ENCODE assay signal across 31 cellular contexts in genomic region chr2:62495777-62496176, GRCh38. TPM values are rescaled to one million over a fixed set of nuclear protein-coding genes. Genes with fewer than 3 reads are reported as not detected.
"Had no signal": no experiment of that assay in that cellular context is flagged by ENCODE, and none has a peak within 500 bp of the region (broad histone marks: within the 10 kb centered on the region; RNA-seq: fewer than 3 reads in every experiment).

No MANE protein-coding gene starts in this region.

- H3K9me3 Mint-ChIP-seq: activated B cell treated with CpG ODN at 0.5 μM for 24 hours; activated CD8-positive, alpha-beta T cell treated with anti-CD3 and anti-CD28 coated beads for 36 hours; activated naive CD4-positive, alpha-beta T cell treated with anti-CD3 and anti-CD28 coated beads, Interleukin-2, amount 50 U/mL, for 24 hours; activated naive CD8-positive, alpha-beta T cell treated with anti-CD3 and anti-CD28 coated beads, Interleukin-2, amount 50 U/mL, for 24 hours; activated T-helper 2 cell treated with anti-CD3 and anti-CD28 coated beads, Interferon-gamma antibody, Interleukin-2, Interleukin-4, amounts not matched to agents 10 μg/mL and 5 μg/mL and 100 μg/mL, durations not matched to agents 14 hours and 24 hours and 36 hours; central memory CD8-positive, alpha-beta T cell; natural killer cell; stimulated activated memory B cell treated with anti-CD40 and anti-IgM and Interleukin-4, amounts not matched to agents 10 μg/mL and 1 μg/mL and 100 μg/mL, for 72 hours; stimulated activated naive CD8-positive, alpha-beta T cell treated with anti-CD3 and anti-CD28 coated beads, Interleukin-15, amount 100 ng/mL, for 72 hours had no signal

- H3K36me3 Mint-ChIP-seq: activated naive CD4-positive, alpha-beta T cell treated with anti-CD3 and anti-CD28 coated beads, Interleukin-2, amount 50 U/mL, for 24 hours; natural killer cell; stimulated activated memory B cell treated with anti-CD40 and anti-IgM and Interleukin-4, amounts not matched to agents 10 μg/mL and 1 μg/mL and 100 μg/mL, for 72 hours had no signal

- H3K27me3 Mint-ChIP-seq: activated B cell treated with CpG ODN at 0.5 μM for 24 hours; activated CD8-positive, alpha-beta T cell treated with anti-CD3 and anti-CD28 coated beads for 36 hours; activated naive CD8-positive, alpha-beta T cell treated with anti-CD3 and anti-CD28 coated beads, Interleukin-2, amount 50 U/mL, for 24 hours; central memory CD8-positive, alpha-beta T cell; stimulated activated memory B cell treated with anti-CD40 and anti-IgM and Interleukin-4, amounts not matched to agents 10 μg/mL and 1 μg/mL and 100 μg/mL, for 72 hours; stimulated activated naive CD8-positive, alpha-beta T cell treated with anti-CD3 and anti-CD28 coated beads, Interleukin-15, amount 100 ng/mL, for 72 hours had no signal

- H3K36me3 ChIP-seq: lower lobe of right lung, tibial artery, upper lobe of right lung had no signal

- ATAC-seq: activated CD8-positive, alpha-beta T cell treated with anti-CD3 and anti-CD28 coated beads for 36 hours; activated naive CD8-positive, alpha-beta T cell treated with anti-CD3 and anti-CD28 coated beads, Interleukin-2, amount 50 U/mL, for 24 hours; lower lobe of right lung; natural killer cell; sciatic nerve; stimulated activated memory B cell treated with anti-CD40 and anti-IgM and Interleukin-4, amounts not matched to agents 10 μg/mL and 1 μg/mL and 100 μg/mL, for 72 hours; stimulated activated naive CD8-positive, alpha-beta T cell treated with anti-CD3 and anti-CD28 coated beads, Interleukin-15, amount 100 ng/mL, for 72 hours; upper lobe of right lung had no signal

- H3K27ac ChIP-seq: epithelial cell of prostate, esophagus squamous epithelium, lower lobe of right lung, tibial artery, upper lobe of right lung had no signal

- H3K4me3 Mint-ChIP-seq: activated B cell treated with CpG ODN at 0.5 μM for 24 hours; activated CD8-positive, alpha-beta T cell treated with anti-CD3 and anti-CD28 coated beads for 36 hours; activated naive CD4-positive, alpha-beta T cell treated with anti-CD3 and anti-CD28 coated beads, Interleukin-2, amount 50 U/mL, for 24 hours; activated naive CD8-positive, alpha-beta T cell treated with anti-CD3 and anti-CD28 coated beads, Interleukin-2, amount 50 U/mL, for 24 hours; central memory CD8-positive, alpha-beta T cell; natural killer cell; stimulated activated memory B cell treated with anti-CD40 and anti-IgM and Interleukin-4, amounts not matched to agents 10 μg/mL and 1 μg/mL and 100 μg/mL, for 72 hours; stimulated activated naive CD8-positive, alpha-beta T cell treated with anti-CD3 and anti-CD28 coated beads, Interleukin-15, amount 100 ng/mL, for 72 hours had no signal

- FAIRE-seq: bronchial epithelial cell, endometrium, small intestine had no signal

- H3K9me3 ChIP-seq: esophagus squamous epithelium, lower lobe of right lung, tibial artery, upper lobe of right lung had no signal

- H3K27me3 ChIP-seq: esophagus squamous epithelium, tibial artery, upper lobe of right lung had no signal

- H3K27ac Mint-ChIP-seq: activated B cell treated with CpG ODN at 0.5 μM for 24 hours; activated CD8-positive, alpha-beta T cell treated with anti-CD3 and anti-CD28 coated beads for 36 hours; activated naive CD4-positive, alpha-beta T cell treated with anti-CD3 and anti-CD28 coated beads, Interleukin-2, amount 50 U/mL, for 24 hours; activated naive CD8-positive, alpha-beta T cell treated with anti-CD3 and anti-CD28 coated beads, Interleukin-2, amount 50 U/mL, for 24 hours; activated T-helper 2 cell treated with anti-CD3 and anti-CD28 coated beads, Interferon-gamma antibody, Interleukin-2, Interleukin-4, amounts not matched to agents 10 μg/mL and 5 μg/mL and 100 μg/mL, durations not matched to agents 14 hours and 24 hours and 36 hours; natural killer cell; stimulated activated memory B cell treated with anti-CD40 and anti-IgM and Interleukin-4, amounts not matched to agents 10 μg/mL and 1 μg/mL and 100 μg/mL, for 72 hours; stimulated activated naive CD8-positive, alpha-beta T cell treated with anti-CD3 and anti-CD28 coated beads, Interleukin-15, amount 100 ng/mL, for 72 hours had no signal

- H3K4me1 ChIP-seq: lower lobe of right lung had no signal

- DNase-seq: activated B cell treated with CpG ODN at 0.5 μM for 24 hours; activated CD4-positive, alpha-beta T cell treated with anti-CD3 and anti-CD28 coated beads, Interleukin-2, amount 50 U/mL, for 1 hour; activated CD8-positive, alpha-beta T cell treated with anti-CD3 and anti-CD28 coated beads for 36 hours; activated naive CD8-positive, alpha-beta T cell treated with anti-CD3 and anti-CD28 coated beads, Interleukin-2, amount 50 U/mL, for 24 hours; activated T-cell treated with anti-CD3 and anti-CD28 coated beads, Interleukin-2, amount 50 U/mL, for 48 hours; anterior cingulate cortex; dermis blood vessel endothelial cell; effector CD8-positive, alpha-beta T cell; esophagus squamous epithelium; foreskin melanocyte; lower lobe of right lung; mesendoderm; natural killer cell; posterior cingulate gyrus; small intestine; stimulated activated CD4-positive, alpha-beta T cell treated with anti-CD3 and anti-CD28 coated beads, Interleukin-1b, Interleukin-23, amount 100 ng/mL, for 48 hours; stimulated activated CD4-positive, alpha-beta T cell treated with anti-CD3 and anti-CD28 coated beads, Interleukin-4, amount 100 ng/mL, for 4 hours; stimulated activated CD8-positive, alpha-beta memory T cell treated with anti-CD3 and anti-CD28 coated beads, Interleukin-4, amount 100 ng/mL, for 48 hours; stimulated activated naive CD8-positive, alpha-beta T cell treated with anti-CD3 and anti-CD28 coated beads, Interleukin-15, amount 100 ng/mL, for 72 hours; substantia nigra; T-helper 2 cell; tibial artery; upper lobe of right lung had no signal

- H3K4me3 ChIP-seq: esophagus squamous epithelium, lower lobe of right lung, tibial artery, upper lobe of right lung had no signal

- H3K4me1 Mint-ChIP-seq: activated B cell treated with CpG ODN at 0.5 μM for 24 hours; activated naive CD4-positive, alpha-beta T cell treated with anti-CD3 and anti-CD28 coated beads, Interleukin-2, amount 50 U/mL, for 24 hours; activated naive CD8-positive, alpha-beta T cell treated with anti-CD3 and anti-CD28 coated beads, Interleukin-2, amount 50 U/mL, for 24 hours; central memory CD8-positive, alpha-beta T cell; natural killer cell; stimulated activated memory B cell treated with anti-CD40 and anti-IgM and Interleukin-4, amounts not matched to agents 10 μg/mL and 1 μg/mL and 100 μg/mL, for 72 hours; stimulated activated naive CD8-positive, alpha-beta T cell treated with anti-CD3 and anti-CD28 coated beads, Interleukin-15, amount 100 ng/mL, for 72 hours had no signal

RNA-seq across cellular contexts. Expression of gene TMEM17, which starts 10.2 kb away (rescaled TPM):
- total RNA-seq: activated B cell treated with CpG ODN at 0.5 μM for 24 hours; activated T-helper 2 cell treated with anti-CD3 and anti-CD28 coated beads, Interferon-gamma antibody, Interleukin-2, Interleukin-4, amounts not matched to agents 10 μg/mL and 5 μg/mL and 100 μg/mL, durations not matched to agents 14 hours and 24 hours and 36 hours had no signal
